ENCODE assay signal across 11 cellular contexts in genomic region chr20:46605181-46605580, GRCh38. TPM values are rescaled to one million over a fixed set of nuclear protein-coding genes. Genes with fewer than 3 reads are reported as not detected.
"Had no signal": no experiment of that assay in that cellular context is flagged by ENCODE, and none has a peak within 500 bp of the region (broad histone marks: within the 10 kb centered on the region; RNA-seq: fewer than 3 reads in every experiment).

No MANE protein-coding gene starts in this region.

- H3K27ac ChIP-seq: GM23248, HL-60 had no signal

- H3K9me3 ChIP-seq: HAP-1 had no signal

- H3K9ac ChIP-seq: GM23248 had no signal

- H2AFZ ChIP-seq: GM23248 had no signal

- H3K4me3 ChIP-seq: GM23248, HAP-1, K562 had no signal

- H3K36me3 ChIP-seq: HAP-1 had no signal

- DNase-seq: GM23248, GOT3, H7, IMR-90, KG1 had no signal

- H3K4me1 ChIP-seq: HAP-1 had no signal

- ATAC-seq: HCT116, K562 had no signal

- FAIRE-seq: K562 had no signal

RNA-seq across cellular contexts. Expression of gene SLC13A3, which starts 46.1 kb away (rescaled TPM):
- total RNA-seq: H4, HT1080 had no signal

RNA-seq across cellular contexts. Expression of gene OCSTAMP, which starts 54.7 kb away (rescaled TPM):
- total RNA-seq: GM23248, H4, H7, HT1080, IMR-90, K562 had no signal
- polyA plus RNA-seq: GM23248, IMR-90, K562 had no signal
